28 cellular contexts compared by ENCODE assay signal in genomic region chr20:32849577-32849976, GRCh38. TPM values are rescaled to one million over a fixed set of nuclear protein-coding genes. Genes with fewer than 3 reads are reported as not detected.
DNase-seq lines count a peak whose midpoint lies in the region; ATAC-seq and TF ChIP-seq lines count a peak whose summit lies in the region.
"Had no signal": no experiment of that assay in that cellular context is flagged by ENCODE, and none has a peak within 500 bp of the region (broad histone marks: within the 10 kb centered on the region; RNA-seq: fewer than 3 reads in every experiment).

No MANE protein-coding gene starts in this region.

- no peak for ATAC-seq in GM21786 (IDR thresholded peaks at IDR 0.05; ENCODE audit: unreplicated experiment)
- ATAC-seq: K562, Panc1 had no signal

- CTCF ChIA-PET in MCF 10A (lab: Yijun Ruan, JAX) (interaction anchor here (0.6 kb wide), 1 partner anchor 31 kb away, joined by 3 read pairs; no protein-coding TSS in a partner anchor), mammary epithelial cell (lab: Charles Lee; ENCODE audit: low non-redundant PET) (no interaction called here), OCI-LY7 (lab: Charles Lee; ENCODE audit: unreplicated experiment) (no interaction called here)

- no peaks in the 10 kb centered on the region for H3K9me2 ChIP-seq in OCI-LY7 (ENCODE audit: insufficient read depth, low read length)

- TF ChIP-seq CTCF in MCF 10A (IDR thresholded peaks at IDR 0.05; ENCODE audit: unreplicated experiment) (no peak), mammary epithelial cell (conservative IDR thresholded peaks at IDR 0.05 in 1 of 2, IDR thresholded peaks at IDR 0.05 in 1 of 2; ENCODE audit: extremely low read depth in 1 of 2, insufficient read depth in 1 of 2, low read depth in 1 of 2, low read length in 2 of 2) (no peak), OCI-LY7 (conservative IDR thresholded peaks at IDR 0.05; ENCODE audit: low read length) (no peak), chondrocyte (IDR thresholded peaks at IDR 0.05) (no peak)

- intact Hi-C loops in MCF 10A (cut with micrococcal nuclease) (no loop called here), mammary epithelial cell (cut with micrococcal nuclease) (no loop called here), OCI-LY7 (cut with micrococcal nuclease; ENCODE audit: unreplicated experiment) (no loop called here)

- H3K36me3 Mint-ChIP-seq in MCF 10A (ENCODE audit: insufficient read depth, unreplicated experiment) (peaks cover 83% of the 10 kb centered on the region), chondrocyte (ENCODE audit: low read depth) (peaks cover 54% of the 10 kb centered on the region)

- no peak overlapping the region for H3K27ac ChIP-seq in mammary epithelial cell (ENCODE audit: insufficient read depth, low read depth, low read length)
- no peak overlapping the region for H3K27ac ChIP-seq in OCI-LY7 (ENCODE audit: low read depth, low read length, poor library complexity, severe bottlenecking)
- H3K27ac ChIP-seq: C4-2B, RWPE1 had no signal

- no peak overlapping the region for H3K4me3 Mint-ChIP-seq in MCF 10A (ENCODE audit: unreplicated experiment)
- no peak overlapping the region for H3K4me3 Mint-ChIP-seq in chondrocyte (ENCODE audit: unreplicated experiment)
- H3K4me3 Mint-ChIP-seq: B cell; CD8-positive, alpha-beta memory T cell had no signal

- H3K4me1 ChIP-seq in mammary epithelial cell (ENCODE audit: insufficient read depth, low read length) (peaks cover 4% of the 10 kb centered on the region), OCI-LY7 (ENCODE audit: insufficient read depth, low read length, poor library complexity, severe bottlenecking) (no peaks in the 10 kb centered on the region)

- dilution Hi-C loops in mammary epithelial cell (cut with HindIII; ENCODE audit: low sequenced_read_pairs): no loop called here

- BruUV-seq in MCF 10A (replicated peaks; lab: Mats Ljungman, UMichigan): TSS peak; percentile 57
- no TSS peak for BruUV-seq in mammary epithelial cell (replicated peaks; lab: Mats Ljungman, UMichigan)
- TSS peak; percentile 62 for BruUV-seq in OCI-LY7 (replicated peaks; lab: Mats Ljungman, UMichigan)

- H3K27me3 Mint-ChIP-seq in MCF 10A (ENCODE audit: insufficient read depth, unreplicated experiment): no peaks in the 10 kb centered on the region
- no peaks in the 10 kb centered on the region for H3K27me3 Mint-ChIP-seq in chondrocyte (ENCODE audit: low read depth)
- H3K27me3 Mint-ChIP-seq: B cell; CD8-positive, alpha-beta memory T cell had no signal

- H2AFZ ChIP-seq in mammary epithelial cell (ENCODE audit: low read depth, low read length) (no peak overlapping the region), OCI-LY7 (ENCODE audit: low read length) (no peak overlapping the region)

- H3K4me3 ChIP-seq in mammary epithelial cell (replicated peaks in 1 of 3; ENCODE audit: insufficient read depth in 1 of 3, low read depth in 2 of 3, low read length in 3 of 3) (no peak overlapping the region), OCI-LY7 (ENCODE audit: low read depth, low read length, poor library complexity, severe bottlenecking) (no peak overlapping the region)
- H3K4me3 ChIP-seq: K562 had no signal

- H3K9me3 Mint-ChIP-seq in MCF 10A (ENCODE audit: unreplicated experiment) (no peaks in the 10 kb centered on the region), chondrocyte (ENCODE audit: low read depth) (no peaks in the 10 kb centered on the region)
- H3K9me3 Mint-ChIP-seq: CD8-positive, alpha-beta memory T cell had no signal

- H3K79me2 ChIP-seq in mammary epithelial cell (ENCODE audit: insufficient read depth, low read length): peaks cover 33% of the 10 kb centered on the region
- H3K79me2 ChIP-seq in OCI-LY7 (ENCODE audit: insufficient read depth, low read depth, low read length): peaks cover 5% of the 10 kb centered on the region; the same call in 1 of the 2 replicates

- in situ Hi-C loops in mammary epithelial cell (cut with MboI; ENCODE audit: low sequenced_read_pairs in 2 of 2): no loop called here

- 98% methylated on average over 6 of the region's 6 CpGs for WGBS in mammary epithelial cell (ENCODE audit: low coverage, missing lambda C conversion rate)

- peaks cover 14% of the 10 kb centered on the region for H3K36me3 ChIP-seq in mammary epithelial cell (ENCODE audit: insufficient read depth, low read length)
- H3K36me3 ChIP-seq in OCI-LY7 (ENCODE audit: insufficient read depth, low read length): peaks cover 87% of the 10 kb centered on the region

- H3K9me3 ChIP-seq in mammary epithelial cell (replicated peaks; ENCODE audit: insufficient read depth, low read length) (no peaks in the 10 kb centered on the region), OCI-LY7 (ENCODE audit: low read length) (no peaks in the 10 kb centered on the region)

- no peaks in the 10 kb centered on the region for H3K27me3 ChIP-seq in mammary epithelial cell (ENCODE audit: insufficient read depth, low read length)

- H3K4me1 Mint-ChIP-seq in MCF 10A (ENCODE audit: insufficient read depth, unreplicated experiment) (no peaks in the 10 kb centered on the region), chondrocyte (ENCODE audit: low read depth) (peaks cover 6% of the 10 kb centered on the region)
- H3K4me1 Mint-ChIP-seq: B cell had no signal

- H3K4me2 ChIP-seq in mammary epithelial cell (ENCODE audit: insufficient read depth, low read depth, low read length) (no peak overlapping the region), OCI-LY7 (ENCODE audit: low read length) (no peak overlapping the region)

- POLR2A ChIA-PET in MCF 10A (lab: Yijun Ruan, JAX) (no interaction called here), OCI-LY7 (lab: Charles Lee) (interaction anchor here (0.9 kb wide), 1 partner anchor 29 kb away, joined by 3 read pairs; no protein-coding TSS in a partner anchor)

- H3K27ac Mint-ChIP-seq in MCF 10A (ENCODE audit: low read depth, unreplicated experiment) (no peak overlapping the region), chondrocyte (ENCODE audit: unreplicated experiment) (peak overlapping the region; percentile 29)
- H3K27ac Mint-ChIP-seq: B cell had no signal

- no peak overlapping the region for H3K9ac ChIP-seq in mammary epithelial cell (ENCODE audit: insufficient read depth, low read length)

- H4K20me1 ChIP-seq in mammary epithelial cell (ENCODE audit: insufficient read depth, low read length): peaks cover 2% of the 10 kb centered on the region
- H4K20me1 ChIP-seq in OCI-LY7 (ENCODE audit: insufficient read depth, low read length): no peaks in the 10 kb centered on the region

- DNase-seq in MCF 10A (ENCODE audit: unreplicated experiment): no peak
- no peak for DNase-seq in mammary epithelial cell
- no peak for DNase-seq in OCI-LY7 (ENCODE audit: low spot score)
- no peak for DNase-seq in chondrocyte (ENCODE audit: low spot score)
- DNase-seq in NCI-H1694 treated with DMSO at 0.1 percent for 48 hours (lab: John Stamatoyannopoulos, UW): no peak
- DNase-seq in NCI-H187 (lab: John Stamatoyannopoulos, UW): no peak
- DNase-seq: CD8-positive, alpha-beta memory T cell; DMS79 treated with DMSO at 0.1 percent for 48 hours; GF-D8; H7; Kasumi-1; MV-4-11; NCI-H1105; NCI-H1436 treated with DMSO at 0.1 percent for 48 hours; NCI-H2081; NCI-H2227 treated with DMSO at 0.1 percent for 48 hours; NCI-H526 treated with DMSO at 0.1 percent for 48 hours; SHP77 had no signal

RNA-seq across cellular contexts. Expression of gene EFCAB8, which starts 9.1 kb away (rescaled TPM):
- not detected in 2 replicates for total RNA-seq in MCF 10A (2022)
- total RNA-seq in mammary epithelial cell: under 1 TPM; 0.47 to 0.50 TPM
- not detected for polyA plus RNA-seq in mammary epithelial cell
- not detected for polyA minus RNA-seq in mammary epithelial cell
- total RNA-seq in OCI-LY7 (2014; rRNA removed; shearing (Covaris generic)): 0.57 TPM in 1 of 2 replicates, not detected in the other
- not detected in 2 replicates for total RNA-seq in OCI-LY7 (2022)
- 0.32 to 0.67 TPM (median 0.51 TPM) in 3 replicates for total RNA-seq in chondrocyte
- total RNA-seq: A673, HT1080, M059J, NCI-H460 had no signal
- polyA plus RNA-seq: CD8-positive, alpha-beta memory T cell had no signal

RNA-seq across cellular contexts. Expression of gene MAPRE1, which starts 29.8 kb away (rescaled TPM):
- total RNA-seq in MCF 10A (2022): 94.9 and 117 TPM in 2 replicates
- 100 to 1,000 TPM; 114 to 123 TPM for total RNA-seq in mammary epithelial cell
- polyA plus RNA-seq in mammary epithelial cell: 72.7 TPM
- polyA minus RNA-seq in mammary epithelial cell: 75.8 TPM
- total RNA-seq in OCI-LY7 (2014; rRNA removed; shearing (Covaris generic)): 106 and 116 TPM in 2 replicates
- 172 and 179 TPM in 2 replicates for total RNA-seq in OCI-LY7 (2022)
- 121 to 177 TPM (median 176 TPM) in 3 replicates for total RNA-seq in chondrocyte
